ENCODE assay signal across 29 cellular contexts in genomic region chr5:73534001-73534547, GRCh38. TPM values are rescaled to one million over a fixed set of nuclear protein-coding genes. Genes with fewer than 3 reads are reported as not detected.
A peak's percentile ranks its signal among the peaks of the same experiment; 100 is the strongest.
DNase-seq lines count a peak whose midpoint lies in the region; ATAC-seq, FAIRE-seq and TF ChIP-seq lines count a peak whose summit lies in the region.
"Had no signal": no experiment of that assay in that cellular context is flagged by ENCODE, and none has a peak within 500 bp of the region (broad histone marks: within the 10 kb centered on the region; RNA-seq: fewer than 3 reads in every experiment).

No MANE protein-coding gene starts in this region.

- H3K4me1 Mint-ChIP-seq in HFFc6 (ENCODE audit: low read depth): peaks cover 32% of the 10 kb centered on the region
- H3K4me1 Mint-ChIP-seq: activated naive CD4-positive, alpha-beta T cell treated with anti-CD3 and anti-CD28 coated beads, Interleukin-2, amount 50 U/mL, for 24 hours; stimulated activated naive CD8-positive, alpha-beta T cell treated with anti-CD3 and anti-CD28 coated beads, Interleukin-15, amount 100 ng/mL, for 72 hours had no signal

- DNase-seq in AG10803 (ENCODE audit: low read depth) (peak; percentile 62), HFFc6 (peak; percentile 21), astrocyte of the hippocampus (ENCODE audit: low read depth, low spot score) (peak; percentile 42), foreskin fibroblast (peak; percentile 36 to 62), GM12891 (ENCODE audit: insufficient read length, low spot score) (no peak), left lobe of liver (ENCODE audit: low spot score) (no peak), NCI-H187 (lab: John Stamatoyannopoulos, UW) (no peak)
- DNase-seq: activated CD4-positive, alpha-beta T cell treated with anti-CD3 and anti-CD28 coated beads, Interleukin-2, amount 50 U/mL, for 48 hours; anterior cingulate cortex; central memory CD4-positive, alpha-beta T cell; dermis blood vessel endothelial cell; foreskin melanocyte; GF-D8; heart right ventricle; NCI-H1105; NCI-H2029; NCI-H526 treated with DMSO at 0.1 percent for 48 hours; ovary; SJCRH30; small intestine; stimulated activated CD8-positive, alpha-beta memory T cell treated with anti-CD3 and anti-CD28 coated beads, Interleukin-4, amount 100 ng/mL, for 48 hours; stimulated activated naive CD8-positive, alpha-beta T cell treated with anti-CD3 and anti-CD28 coated beads, Interleukin-15, amount 100 ng/mL, for 72 hours; T-helper 1 cell; thyroid gland had no signal

- no peak overlapping the region for H3K4me3 Mint-ChIP-seq in HFFc6
- H3K4me3 Mint-ChIP-seq: activated naive CD4-positive, alpha-beta T cell treated with anti-CD3 and anti-CD28 coated beads, Interleukin-2, amount 50 U/mL, for 24 hours; activated T-helper 1 cell treated with anti-CD3 and anti-CD28 coated beads, Interleukin-12 subunit alpha, Interleukin-12 subunit beta, Interleukin-2, Interleukin-4 antibody, amounts not matched to agents 30 ng/mL and 10 ng/mL and 1 ng/mL, durations not matched to agents 14 hours and 24 hours and 36 hours; stimulated activated naive CD8-positive, alpha-beta T cell treated with anti-CD3 and anti-CD28 coated beads, Interleukin-15, amount 100 ng/mL, for 72 hours had no signal

- FAIRE-seq in GM12891 (lab: Jason Lieb, UNC): no peak
- FAIRE-seq: H1, RCC 7860, small intestine had no signal

- TF ChIP-seq POLR2A in GM12891 (IDR thresholded peaks at IDR 0.05; ENCODE audit: low read depth, low read length): no peak

- peaks cover 5% of the 10 kb centered on the region; the same call in 1 of the 2 replicates for H3K9me3 Mint-ChIP-seq in HFFc6
- H3K9me3 Mint-ChIP-seq: activated naive CD4-positive, alpha-beta T cell treated with anti-CD3 and anti-CD28 coated beads, Interleukin-2, amount 50 U/mL, for 24 hours; activated T-helper 1 cell treated with anti-CD3 and anti-CD28 coated beads, Interleukin-12 subunit alpha, Interleukin-12 subunit beta, Interleukin-2, Interleukin-4 antibody, amounts not matched to agents 30 ng/mL and 10 ng/mL and 1 ng/mL, durations not matched to agents 14 hours and 24 hours and 36 hours; stimulated activated naive CD8-positive, alpha-beta T cell treated with anti-CD3 and anti-CD28 coated beads, Interleukin-15, amount 100 ng/mL, for 72 hours had no signal

- TF ChIP-seq CTCF in AG10803 (conservative IDR thresholded peaks at IDR 0.05; ENCODE audit: low read length) (no peak), HFFc6 (IDR thresholded peaks at IDR 0.05) (no peak), foreskin fibroblast (IDR thresholded peaks at IDR 0.05; ENCODE audit: low read depth, low read length) (no peak)

- H3K27me3 Mint-ChIP-seq in HFFc6 (ENCODE audit: insufficient read depth): peaks cover 15% of the 10 kb centered on the region

- no peak overlapping the region for H3K4me3 ChIP-seq in AG10803 (ENCODE audit: low read length)
- H3K4me3 ChIP-seq in foreskin fibroblast (ENCODE audit: low read depth in 1 of 2, low read length in 2 of 2): no peak overlapping the region
- H3K4me3 ChIP-seq: heart right ventricle, ovary, SJCRH30, thyroid gland had no signal

- H3K27ac Mint-ChIP-seq in HFFc6: no peak overlapping the region
- H3K27ac Mint-ChIP-seq: activated naive CD4-positive, alpha-beta T cell treated with anti-CD3 and anti-CD28 coated beads, Interleukin-2, amount 50 U/mL, for 24 hours; activated T-helper 1 cell treated with anti-CD3 and anti-CD28 coated beads, Interleukin-12 subunit alpha, Interleukin-12 subunit beta, Interleukin-2, Interleukin-4 antibody, amounts not matched to agents 30 ng/mL and 10 ng/mL and 1 ng/mL, durations not matched to agents 14 hours and 24 hours and 36 hours; stimulated activated naive CD8-positive, alpha-beta T cell treated with anti-CD3 and anti-CD28 coated beads, Interleukin-15, amount 100 ng/mL, for 72 hours had no signal

- no peak for ATAC-seq in left lobe of liver
- ATAC-seq in GM21737 (IDR thresholded peaks at IDR 0.05; ENCODE audit: unreplicated experiment): no peak
- ATAC-seq: heart right ventricle; stimulated activated naive CD8-positive, alpha-beta T cell treated with anti-CD3 and anti-CD28 coated beads, Interleukin-15, amount 100 ng/mL, for 72 hours had no signal

- peaks cover 11% of the 10 kb centered on the region; the same call in 1 of the 2 replicates for H3K36me3 Mint-ChIP-seq in HFFc6 (ENCODE audit: low read depth)
- H3K36me3 Mint-ChIP-seq: activated naive CD4-positive, alpha-beta T cell treated with anti-CD3 and anti-CD28 coated beads, Interleukin-2, amount 50 U/mL, for 24 hours had no signal

TF ChIP-seq in GM12891, 5 proteins besides CTCF, POLR2A, EP300 and RAD21:
- TF ChIP-seq POU2F2 (IDR thresholded peaks at IDR 0.05; ENCODE audit: low read depth, low read length) (no peak), PAX5 (IDR thresholded peaks at IDR 0.05; ENCODE audit: insufficient read depth, low read length, severe bottlenecking) (no peak), POLR2AphosphoS5 (IDR thresholded peaks at IDR 0.05; ENCODE audit: low read depth, low read length) (no peak), TAF1 (IDR thresholded peaks at IDR 0.05; ENCODE audit: low read depth, low read length) (no peak), SPI1 (IDR thresholded peaks at IDR 0.05; ENCODE audit: low read depth, low read length) (no peak)
TF ChIP-seq in GM12891: peak in this region for 0.

RNA-seq across cellular contexts. Expression of gene ANKRA2, which starts 31.4 kb away (rescaled TPM):
- 10 to 100 TPM; 12.5 to 15.1 (median 13.7) TPM for total RNA-seq in HFFc6 (2021; fragmentation: NEBNext Ultra II Directional; extraction: Animal tissue kit (Norgen Biotek cat#: 25700))
- polyA plus RNA-seq in GM12891 (2012; ENCODE audit: low read depth, missing spikeins): 14.1 TPM
- total RNA-seq in left lobe of liver: 10.6 TPM

RNA-seq across cellular contexts. Expression of gene UTP15, which starts 31.5 kb away (rescaled TPM):
- 10 to 100 TPM; 20.2 to 25.6 (median 24.6) TPM for total RNA-seq in HFFc6 (2021; fragmentation: NEBNext Ultra II Directional; extraction: Animal tissue kit (Norgen Biotek cat#: 25700))
- polyA plus RNA-seq in GM12891 (2012; ENCODE audit: low read depth, missing spikeins): 14.7 TPM
- 8.6 TPM for total RNA-seq in left lobe of liver

RNA-seq across cellular contexts. Expression of gene BTF3, which starts 35.8 kb away (rescaled TPM):
- 100 to 1,000 TPM; 637 to 736 (median 692) TPM for total RNA-seq in HFFc6 (2021; fragmentation: NEBNext Ultra II Directional; extraction: Animal tissue kit (Norgen Biotek cat#: 25700))
- polyA plus RNA-seq in GM12891 (2012; ENCODE audit: low read depth, missing spikeins): 946 TPM
- 140 TPM for total RNA-seq in left lobe of liver

Comparison
In these comparisons a context has a peak if more than half of its experiments do, and no peak if none do; other contexts are left out.
1. DNase-seq: peak in AG10803 (single experiment), HFFc6 (single experiment), astrocyte of the hippocampus (single experiment) and foreskin fibroblast (2 of 2); none in GM12891 (single experiment), left lobe of liver (single experiment) and NCI-H187 (0 of 2).